13 cellular contexts compared by ENCODE assay signal in genomic region chr2:134142903-134143302, GRCh38.
DNase-seq lines count a peak whose midpoint lies in the region; ATAC-seq lines count a peak whose summit lies in the region.
"Had no signal": no experiment of that assay in that cellular context is flagged by ENCODE, and none has a peak within 500 bp of the region (broad histone marks: within the 10 kb centered on the region; RNA-seq: fewer than 3 reads in every experiment).

No MANE protein-coding gene starts in this region.

- peak overlapping the region in 1 of 2 donors; percentile 9 for H3K4me3 Mint-ChIP-seq in effector memory CD8-positive, alpha-beta T cell
- H3K4me3 Mint-ChIP-seq: activated naive CD8-positive, alpha-beta T cell treated with anti-CD3 and anti-CD28 coated beads, Interleukin-2, amount 10 ng/mL, durations not matched to agents 7 days and 5 days had no signal

- no peak overlapping the region for H4K12ac ChIP-seq in trophoblast cell (ENCODE audit: low read depth, low read length)

- peaks cover 2% of the 10 kb centered on the region for H3K79me1 ChIP-seq in trophoblast cell (ENCODE audit: low read length)

- ATAC-seq in effector memory CD8-positive, alpha-beta T cell (replicated peaks) = no peak
- ATAC-seq in GM21390 (IDR thresholded peaks at IDR 0.05; ENCODE audit: unreplicated experiment) = no peak

- H3K9me2 ChIP-seq in GM23248 (ENCODE audit: insufficient read depth) = no peaks in the 10 kb centered on the region

- no peak overlapping the region for H3K18ac ChIP-seq in trophoblast cell (ENCODE audit: low read length)

- H3K9me3 Mint-ChIP-seq in effector memory CD8-positive, alpha-beta T cell = no peaks in the 10 kb centered on the region
- H3K9me3 Mint-ChIP-seq: activated naive CD8-positive, alpha-beta T cell treated with anti-CD3 and anti-CD28 coated beads, Interleukin-2, amount 10 ng/mL, durations not matched to agents 7 days and 5 days had no signal

- H3K4me3 ChIP-seq in GM23248 = no peak overlapping the region
- no peak overlapping the region for H3K4me3 ChIP-seq in trophoblast cell (ENCODE audit: low read depth, low read length)
- H3K4me3 ChIP-seq: hepatocyte, stomach had no signal

- no peak overlapping the region for H3K27ac ChIP-seq in GM23248
- H3K27ac ChIP-seq in trophoblast cell (ENCODE audit: low read depth, low read length) = no peak overlapping the region
- H3K27ac ChIP-seq: hepatocyte, stomach had no signal

- no peak overlapping the region for H2BK120ac ChIP-seq in trophoblast cell (ENCODE audit: insufficient read depth, low read length, poor library complexity)

- WGBS in GM23248 (ENCODE audit: low coverage in 1 of 2, low lambda C conversion rate in 2 of 2, missing lambda C conversion rate in 2 of 2), 2 experiments = 83 to 89% methylated on average over 4 to 5 of the region's 5 CpGs
- WGBS in trophoblast cell (ENCODE audit: extremely low coverage, insufficient coverage, insufficient read length) = no CpG with 5 or more reads among the region's 5 CpGs

- H2BK12ac ChIP-seq in trophoblast cell (ENCODE audit: low read length) = no peak overlapping the region

- H3K36me3 ChIP-seq in GM23248 (ENCODE audit: low read depth) (no peaks in the 10 kb centered on the region), trophoblast cell (ENCODE audit: control insufficient read depth in 1 of 2, insufficient read depth in 2 of 2, low read length in 2 of 2) (no peaks in the 10 kb centered on the region)
- H3K36me3 ChIP-seq: stomach had no signal

- no peaks in the 10 kb centered on the region for H3K27me3 Mint-ChIP-seq in effector memory CD8-positive, alpha-beta T cell
- H3K27me3 Mint-ChIP-seq: activated naive CD8-positive, alpha-beta T cell treated with anti-CD3 and anti-CD28 coated beads, Interleukin-2, amount 10 ng/mL, durations not matched to agents 7 days and 5 days had no signal

- H3K9ac ChIP-seq in GM23248 (no peak overlapping the region), trophoblast cell (ENCODE audit: low read length) (no peak overlapping the region)

- no peak overlapping the region for H2BK5ac ChIP-seq in trophoblast cell (ENCODE audit: low read depth, low read length, poor library complexity)

- H4K91ac ChIP-seq in trophoblast cell (ENCODE audit: low read depth, low read length) = no peak overlapping the region

- H3K9me3 ChIP-seq in GM23248 (ENCODE audit: low read depth) (no peaks in the 10 kb centered on the region), trophoblast cell (ENCODE audit: insufficient read depth, low read depth, low read length) (peaks cover 1% of the 10 kb centered on the region)
- H3K9me3 ChIP-seq: stomach had no signal

- no peaks in the 10 kb centered on the region for H4K20me1 ChIP-seq in GM23248 (ENCODE audit: insufficient read depth)

- peak overlapping the region; percentile 76 to 84 for H3K27ac Mint-ChIP-seq in effector memory CD8-positive, alpha-beta T cell
- H3K27ac Mint-ChIP-seq: activated naive CD8-positive, alpha-beta T cell treated with anti-CD3 and anti-CD28 coated beads, Interleukin-2, amount 10 ng/mL, durations not matched to agents 7 days and 5 days had no signal

- H3K4ac ChIP-seq in trophoblast cell (ENCODE audit: low read depth, low read length) = no peak overlapping the region

- H3K4me1 Mint-ChIP-seq in effector memory CD8-positive, alpha-beta T cell (ENCODE audit: low read depth in 2 of 2) = peaks cover 72 to 77% of the 10 kb centered on the region in 2 donors

- H3K4me1 ChIP-seq in GM23248 (ENCODE audit: insufficient read depth) (peaks cover 33% of the 10 kb centered on the region), trophoblast cell (ENCODE audit: control insufficient read depth in 1 of 2, insufficient read depth in 2 of 2, low read length in 2 of 2) (peaks cover 12 to 20% of the 10 kb centered on the region in 2 experiments)

- no peak overlapping the region for H3K14ac ChIP-seq in trophoblast cell (ENCODE audit: low read length)

- H3K23ac ChIP-seq in trophoblast cell (ENCODE audit: low read length) = no peak overlapping the region

- H3F3A ChIP-seq in GM23248 (ENCODE audit: insufficient read depth) = peaks cover 13% of the 10 kb centered on the region

- H3K4me2 ChIP-seq in GM23248 (ENCODE audit: unreplicated experiment) (no peak overlapping the region), trophoblast cell (ENCODE audit: low read length) (no peak overlapping the region)
- H3K4me2 ChIP-seq: hepatocyte had no signal

- in situ Hi-C loops in GM23248 (cut with MboI) = no loop called here

- H3K79me2 ChIP-seq in GM23248 (ENCODE audit: insufficient read depth) = peaks cover 26% of the 10 kb centered on the region; the same call in 1 of the 2 replicates
- H3K79me2 ChIP-seq in trophoblast cell (ENCODE audit: control insufficient read depth, insufficient read depth, low read length, poor library complexity) = no peaks in the 10 kb centered on the region

- H3K27me3 ChIP-seq in GM23248 (replicated peaks; ENCODE audit: insufficient read depth) (no peaks in the 10 kb centered on the region), trophoblast cell (ENCODE audit: insufficient read depth, low read length) (no peaks in the 10 kb centered on the region)
- H3K27me3 ChIP-seq: hepatocyte, stomach had no signal

- no peak overlapping the region for H4K8ac ChIP-seq in trophoblast cell (ENCODE audit: low read depth, low read length)

- DNase-seq in GM23248 = peak; percentile 29
- DNase-seq in RPMI8226 = peak; percentile 28
- DNase-seq in effector memory CD8-positive, alpha-beta T cell = no peak
- peak; percentile 75 to 79 for DNase-seq in trophoblast cell
- DNase-seq in NK-92 treated with Interleukin-12 subunit alpha and Interleukin-12 subunit beta, amount 100 ng/mL, for 24 hours (lab: John Stamatoyannopoulos, UW) = no peak
- no peak for DNase-seq in SHP77 treated with DMSO at 0.1 percent for 48 hours (lab: John Stamatoyannopoulos, UW)
- DNase-seq: activated naive CD8-positive, alpha-beta T cell treated with anti-CD3 and anti-CD28 coated beads, Interleukin-2, amount 10 ng/mL, durations not matched to agents 7 days and 5 days; NCI-H1436 treated with DMSO at 0.1 percent for 48 hours; posterior cingulate gyrus; stimulated activated CD4-positive, alpha-beta T cell treated with anti-CD3 and anti-CD28 coated beads, Interleukin-1b, Interleukin-23, amount 100 ng/mL, for 48 hours; stomach had no signal

- H3K36me3 Mint-ChIP-seq in effector memory CD8-positive, alpha-beta T cell (ENCODE audit: insufficient read depth) = peaks cover 9% of the 10 kb centered on the region

- H2AK5ac ChIP-seq in trophoblast cell (ENCODE audit: low read length) = no peak overlapping the region

- H2AFZ ChIP-seq in GM23248 (no peak overlapping the region), trophoblast cell (ENCODE audit: insufficient read depth, low read length, poor library complexity) (no peak overlapping the region)
- H2AFZ ChIP-seq: hepatocyte had no signal

Comparison
In these comparisons a context has a peak if more than half of its experiments do, and no peak if none do; other contexts are left out.
1. DNase-seq: peak in GM23248 (single experiment), RPMI8226 (single experiment) and trophoblast cell (2 of 2); none in effector memory CD8-positive, alpha-beta T cell (0 of 3), NK-92 treated with Interleukin-12 subunit alpha and Interleukin-12 subunit beta, amount 100 ng/mL, for 24 hours (single experiment) and SHP77 treated with DMSO at 0.1 percent for 48 hours (single experiment).